Comparison of ENCODE assay signal across 15 cellular contexts in genomic region chr11:19243143-19243542, GRCh38. TPM values are rescaled to one million over a fixed set of nuclear protein-coding genes. Genes with fewer than 3 reads are reported as not detected.
A peak's percentile ranks its signal among the peaks of the same experiment; 100 is the strongest.
DNase-seq lines count a peak whose midpoint lies in the region; TF ChIP-seq lines count a peak whose summit lies in the region.
"Had no signal": no experiment of that assay in that cellular context is flagged by ENCODE, and none has a peak within 500 bp of the region (broad histone marks: within the 10 kb centered on the region; RNA-seq: fewer than 3 reads in every experiment).

No MANE protein-coding gene starts in this region.

- H2BK5ac ChIP-seq in mesenchymal stem cell (ENCODE audit: low read depth, low read length, poor library complexity, severe bottlenecking), result no peak overlapping the region

- intact Hi-C loops in stomach (cut with DNase I; ENCODE audit: low total_unique reads), result no loop called here

- no peak overlapping the region for H2BK15ac ChIP-seq in mesenchymal stem cell (ENCODE audit: low read depth, poor library complexity, severe bottlenecking)

- H3K4me3 ChIP-seq in stomach, result no peak overlapping the region
- no peak overlapping the region for H3K4me3 ChIP-seq in mesenchymal stem cell (ENCODE audit: insufficient read depth in 1 of 2, low read depth in 1 of 2, low read length in 2 of 2)
- H3K4me3 ChIP-seq: thyroid gland had no signal

- H3K36me3 ChIP-seq in stomach (no peaks in the 10 kb centered on the region), mesenchymal stem cell (ENCODE audit: control insufficient read depth in 1 of 2, insufficient read depth in 2 of 2, low read depth in 1 of 2, low read length in 2 of 2) (no peaks in the 10 kb centered on the region)
- H3K36me3 ChIP-seq: pancreas, thyroid gland had no signal

- H3K9me3 ChIP-seq in stomach (no peaks in the 10 kb centered on the region), mesenchymal stem cell (ENCODE audit: control insufficient read depth, low read length) (no peaks in the 10 kb centered on the region)
- H3K9me3 ChIP-seq: pancreas, thyroid gland had no signal

- peaks cover 2% of the 10 kb centered on the region for H3K9me3 Mint-ChIP-seq in activated naive CD4-positive, alpha-beta T cell treated with anti-CD3 and anti-CD28 coated beads, Interleukin-2, amount 10 ng/mL, durations not matched to agents 7 days and 5 days

- no peak overlapping the region for H3K9ac ChIP-seq in mesenchymal stem cell (ENCODE audit: low read length)

- no peak overlapping the region for H2AFZ ChIP-seq in mesenchymal stem cell (ENCODE audit: low read depth, low read length)

- peaks cover 18% of the 10 kb centered on the region for H3K36me3 Mint-ChIP-seq in activated naive CD4-positive, alpha-beta T cell treated with anti-CD3 and anti-CD28 coated beads, Interleukin-2, amount 10 ng/mL, durations not matched to agents 7 days and 5 days

- H3K4me2 ChIP-seq in mesenchymal stem cell (ENCODE audit: low read length, poor library complexity, severe bottlenecking), result no peak overlapping the region

- H3K27ac ChIP-seq in epithelial cell of prostate (peak overlapping the region; percentile 81), stomach (peak overlapping the region in 3 of 5 donors; percentile 15 to 48 (median 30)), mesenchymal stem cell (ENCODE audit: low read length, poor library complexity, severe bottlenecking) (no peak overlapping the region)
- H3K27ac ChIP-seq: pancreas, thyroid gland had no signal

- H2AK5ac ChIP-seq in mesenchymal stem cell (ENCODE audit: low read length, severe bottlenecking), result no peak overlapping the region

- no peak for TF ChIP-seq CTCF in stomach (IDR thresholded peaks at IDR 0.05)

- H3K4ac ChIP-seq in mesenchymal stem cell (ENCODE audit: low read depth in 1 of 2, low read length in 2 of 2), result no peak overlapping the region

- H4K8ac ChIP-seq in mesenchymal stem cell (ENCODE audit: low read length), result no peak overlapping the region

- peaks cover 15 to 60% (median 32%) of the 10 kb centered on the region in 4 donors for H3K4me1 ChIP-seq in stomach
- H3K4me1 ChIP-seq in mesenchymal stem cell (ENCODE audit: control insufficient read depth, insufficient read depth, low read depth, low read length), result peaks cover 15% of the 10 kb centered on the region

- H3K4me1 Mint-ChIP-seq in activated naive CD4-positive, alpha-beta T cell treated with anti-CD3 and anti-CD28 coated beads, Interleukin-2, amount 10 ng/mL, durations not matched to agents 7 days and 5 days, result peaks cover 42% of the 10 kb centered on the region

- no peak for DNase-seq in activated naive CD4-positive, alpha-beta T cell treated with anti-CD3 and anti-CD28 coated beads, Interleukin-2, amount 10 ng/mL, durations not matched to agents 7 days and 5 days
- no peak for DNase-seq in activated naive CD4-positive, alpha-beta T cell treated with anti-CD3 and anti-CD28 coated beads, Interleukin-2, amount 50 U/mL, for 16 hours
- DNase-seq in OCI-M1 (lab: John Stamatoyannopoulos, UW) (peak; percentile 28), epithelial cell of prostate (ENCODE audit: low read depth, low spot score) (no peak), stomach (no peak), NCI-H1092 (lab: John Stamatoyannopoulos, UW) (no peak), mesenchymal stem cell (no peak), NCI-H774 (lab: John Stamatoyannopoulos, UW) (no peak)
- DNase-seq: activated CD8-positive, alpha-beta memory T cell treated with anti-CD3 and anti-CD28 coated beads, Interleukin-2, amount 50 U/mL, for 4 hours; DMS79 treated with DMSO at 0.1 percent for 48 hours; NCI-H187 treated with DMSO at 0.1 percent for 48 hours; thyroid gland had no signal

- no peak overlapping the region for H3K18ac ChIP-seq in mesenchymal stem cell (ENCODE audit: low read depth in 1 of 2, low read length in 2 of 2)

- H3K23ac ChIP-seq in mesenchymal stem cell (ENCODE audit: low read length in 2 of 2), result no peak overlapping the region

- no peak overlapping the region for H2BK120ac ChIP-seq in mesenchymal stem cell (ENCODE audit: low read depth, low read length)

- no peak overlapping the region for H4K91ac ChIP-seq in mesenchymal stem cell (ENCODE audit: low read length)

- no peak overlapping the region for H2BK12ac ChIP-seq in mesenchymal stem cell (ENCODE audit: low read length in 2 of 2)

- H3K27me3 ChIP-seq in stomach (peaks cover 12 to 68% (median 21%) of the 10 kb centered on the region in 3 donors), mesenchymal stem cell (ENCODE audit: control insufficient read depth in 1 of 2, insufficient read depth in 1 of 2, low read length in 2 of 2) (peaks cover 20 to 34% of the 10 kb centered on the region in 2 experiments)

- no peak overlapping the region for H3K14ac ChIP-seq in mesenchymal stem cell (ENCODE audit: low read length in 2 of 2)

- no peak for TF ChIP-seq EP300 in stomach (IDR thresholded peaks at IDR 0.05)

- CTCF ChIA-PET in activated naive CD4-positive, alpha-beta T cell treated with anti-CD3 and anti-CD28 coated beads, Interleukin-2, amount 10 ng/mL, durations not matched to agents 7 days and 5 days (lab: Charles Lee), result no interaction called here

- peaks cover 26% of the 10 kb centered on the region for H3K27me3 Mint-ChIP-seq in activated naive CD4-positive, alpha-beta T cell treated with anti-CD3 and anti-CD28 coated beads, Interleukin-2, amount 10 ng/mL, durations not matched to agents 7 days and 5 days

- WGBS in stomach, 5 donors, result 58 to 67% (median 62%) methylated on average over 5 of the region's 5 CpGs
- 75% methylated on average over 5 of the region's 5 CpGs for WGBS in mesenchymal stem cell

- peak overlapping the region; percentile 94 for H3K4me3 Mint-ChIP-seq in activated naive CD4-positive, alpha-beta T cell treated with anti-CD3 and anti-CD28 coated beads, Interleukin-2, amount 10 ng/mL, durations not matched to agents 7 days and 5 days

- TF ChIP-seq POLR2A in stomach (IDR thresholded peaks at IDR 0.05), result no peak

- peaks cover 5% of the 10 kb centered on the region for H3K79me1 ChIP-seq in mesenchymal stem cell (replicated peaks; ENCODE audit: low read length, poor library complexity, severe bottlenecking)

- no peak overlapping the region for H3K27ac Mint-ChIP-seq in activated naive CD4-positive, alpha-beta T cell treated with anti-CD3 and anti-CD28 coated beads, Interleukin-2, amount 10 ng/mL, durations not matched to agents 7 days and 5 days

RNA-seq across cellular contexts. Expression of gene E2F8, which starts 2.4 kb away (rescaled TPM):
- 10 to 100 TPM in 1 of 5 donors, 1 to 10 TPM in 3, under 1 TPM in 1; 0.89 to 13.0 (median 8.4) TPM for total RNA-seq in stomach
- polyA plus RNA-seq in stomach, result 1 to 10 TPM in 2 of 3 donors, under 1 TPM in 1; 0.92 to 2.7 (median 1.8) TPM
- polyA plus RNA-seq in mesenchymal stem cell (2013, experiment 1 of 2), result 0.81 TPM
- 0.84 TPM for polyA plus RNA-seq in mesenchymal stem cell (2013, experiment 2 of 2)
- total RNA-seq: mesenteric fat pad, thyroid gland had no signal
- polyA plus RNA-seq: pancreas had no signal

RNA-seq across cellular contexts. Expression of gene CSRP3, which starts 41.4 kb away (rescaled TPM):
- not detected for total RNA-seq in stomach
- 1 to 10 TPM in 1 of 3 donors, under 1 TPM in 2; 0.15 to 1.7 (median 0.31) TPM for polyA plus RNA-seq in stomach
- not detected for polyA plus RNA-seq in mesenchymal stem cell (2013, experiment 1 of 2)
- not detected for polyA plus RNA-seq in mesenchymal stem cell (2013, experiment 2 of 2)
- total RNA-seq: mesenteric fat pad, thyroid gland had no signal
- polyA plus RNA-seq: AG04450 had no signal
